In genomic region chrX:122622800-122623199, GRCh38 we compare ENCODE assay signal across 14 cellular contexts.
"Had no signal": no experiment of that assay in that cellular context is flagged by ENCODE, and none has a peak within 500 bp of the region (broad histone marks: within the 10 kb centered on the region; RNA-seq: fewer than 3 reads in every experiment).

No MANE protein-coding gene starts in this region.

- DNase-seq: activated CD4-positive, alpha-beta T cell treated with anti-CD3 and anti-CD28 coated beads, Interleukin-2, amount 50 U/mL, for 1 hour; activated CD4-positive, CD25-positive, alpha-beta regulatory T cell; activated CD8-positive, alpha-beta memory T cell treated with anti-CD3 and anti-CD28 coated beads for 24 hours; activated naive CD8-positive, alpha-beta T cell treated with anti-CD3 and anti-CD28 coated beads, Interleukin-2, amount 10 ng/mL, durations not matched to agents 7 days and 5 days; cerebellar nuclear complex; dermis blood vessel endothelial cell; effector memory CD8-positive, alpha-beta T cell; mammary epithelial cell; naive B cell; pancreas; stimulated activated CD4-positive, alpha-beta T cell treated with anti-CD3 and anti-CD28 coated beads, Interleukin-4, amount 100 ng/mL, for 24 hours; stimulated activated naive CD4-positive, alpha-beta T cell treated with Interleukin-2 at 50 U/mL for 16 hours; substantia nigra had no signal

- FAIRE-seq: islet of Langerhans, pancreas had no signal

- H3K4me1 Mint-ChIP-seq: activated naive CD8-positive, alpha-beta T cell treated with anti-CD3 and anti-CD28 coated beads, Interleukin-2, amount 10 ng/mL, durations not matched to agents 7 days and 5 days; naive B cell had no signal

- H3K36me3 Mint-ChIP-seq: activated naive CD8-positive, alpha-beta T cell treated with anti-CD3 and anti-CD28 coated beads, Interleukin-2, amount 10 ng/mL, durations not matched to agents 7 days and 5 days; naive B cell had no signal

- H3K4me3 Mint-ChIP-seq: activated naive CD8-positive, alpha-beta T cell treated with anti-CD3 and anti-CD28 coated beads, Interleukin-2, amount 10 ng/mL, durations not matched to agents 7 days and 5 days; effector memory CD8-positive, alpha-beta T cell had no signal

- H3K27ac Mint-ChIP-seq: activated naive CD8-positive, alpha-beta T cell treated with anti-CD3 and anti-CD28 coated beads, Interleukin-2, amount 10 ng/mL, durations not matched to agents 7 days and 5 days; effector memory CD8-positive, alpha-beta T cell; naive B cell had no signal

- H3K27me3 Mint-ChIP-seq: activated naive CD8-positive, alpha-beta T cell treated with anti-CD3 and anti-CD28 coated beads, Interleukin-2, amount 10 ng/mL, durations not matched to agents 7 days and 5 days; effector memory CD8-positive, alpha-beta T cell; naive B cell had no signal

- ATAC-seq: effector memory CD8-positive, alpha-beta T cell; pancreas had no signal
